ENCODE assay signal across 1 cellular context in the genomic region with DNA sequence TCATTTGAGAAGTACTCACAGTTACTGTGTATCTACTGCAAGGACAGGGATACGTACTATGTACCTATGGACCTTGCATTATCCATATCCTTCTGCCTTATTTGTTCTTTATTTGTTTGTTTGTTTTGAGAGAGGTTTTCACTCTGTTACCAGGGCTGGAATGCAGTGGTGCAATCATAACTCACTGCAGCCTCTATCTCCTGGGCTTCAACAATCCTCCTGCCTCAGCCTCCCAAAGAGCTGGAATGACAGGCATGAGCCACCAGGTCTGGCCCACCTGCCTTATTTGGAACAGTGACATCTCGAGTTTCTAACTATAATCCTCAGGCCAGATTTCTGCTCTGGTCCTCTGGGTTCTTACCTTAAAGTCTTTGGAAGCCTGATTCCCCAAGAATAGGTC.
TF ChIP-seq lines count a peak whose summit lies in the region.

No MANE protein-coding gene starts in this region.

TF ChIP-seq in HepG2, 621 proteins besides CTCF, POLR2A, EP300 and RAD21:
- no peak for TF ChIP-seq MNT (IDR thresholded peaks at IDR 0.05)
- TF ChIP-seq, protein P1, sequence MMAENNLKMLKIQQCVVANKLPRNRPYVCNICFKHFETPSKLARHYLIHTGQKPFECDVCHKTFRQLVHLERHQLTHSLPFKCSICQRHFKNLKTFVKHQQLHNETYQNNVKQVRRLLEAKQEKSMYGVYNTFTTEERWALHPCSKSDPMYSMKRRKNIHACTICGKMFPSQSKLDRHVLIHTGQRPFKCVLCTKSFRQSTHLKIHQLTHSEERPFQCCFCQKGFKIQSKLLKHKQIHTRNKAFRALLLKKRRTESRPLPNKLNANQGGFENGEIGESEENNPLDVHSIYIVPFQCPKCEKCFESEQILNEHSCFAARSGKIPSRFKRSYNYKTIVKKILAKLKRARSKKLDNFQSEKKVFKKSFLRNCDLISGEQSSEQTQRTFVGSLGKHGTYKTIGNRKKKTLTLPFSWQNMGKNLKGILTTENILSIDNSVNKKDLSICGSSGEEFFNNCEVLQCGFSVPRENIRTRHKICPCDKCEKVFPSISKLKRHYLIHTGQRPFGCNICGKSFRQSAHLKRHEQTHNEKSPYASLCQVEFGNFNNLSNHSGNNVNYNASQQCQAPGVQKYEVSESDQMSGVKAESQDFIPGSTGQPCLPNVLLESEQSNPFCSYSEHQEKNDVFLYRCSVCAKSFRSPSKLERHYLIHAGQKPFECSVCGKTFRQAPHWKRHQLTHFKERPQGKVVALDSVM (CRISPR knock-in tag; IDR thresholded peaks at IDR 0.05) = peak; percentile 48; the same call in 1 of the 2 replicates
